Comparison of ENCODE assay signal across 12 cellular contexts in genomic region chr5:171999877-172000276, GRCh38.
DNase-seq lines count a peak whose midpoint lies in the region; ATAC-seq lines count a peak whose summit lies in the region.
"Had no signal": no experiment of that assay in that cellular context is flagged by ENCODE, and none has a peak within 500 bp of the region (broad histone marks: within the 10 kb centered on the region; RNA-seq: fewer than 3 reads in every experiment).

No MANE protein-coding gene starts in this region.

- H3K4me3 Mint-ChIP-seq in stimulated activated naive B cell treated with anti-CD40 and anti-IgM and Interleukin-4, amounts not matched to agents 10 μg/mL and 1 μg/mL and 100 μg/mL, for 72 hours: peak overlapping the region; percentile 30 to 60

- peaks cover 47 to 83% of the 10 kb centered on the region in 2 donors for H3K4me1 Mint-ChIP-seq in stimulated activated naive B cell treated with anti-CD40 and anti-IgM and Interleukin-4, amounts not matched to agents 10 μg/mL and 1 μg/mL and 100 μg/mL, for 72 hours

- H3K9me3 Mint-ChIP-seq in stimulated activated naive B cell treated with anti-CD40 and anti-IgM and Interleukin-4, amounts not matched to agents 10 μg/mL and 1 μg/mL and 100 μg/mL, for 72 hours: peaks cover 2 to 4% of the 10 kb centered on the region in 2 donors

- H3K27ac Mint-ChIP-seq in stimulated activated naive B cell treated with anti-CD40 and anti-IgM and Interleukin-4, amounts not matched to agents 10 μg/mL and 1 μg/mL and 100 μg/mL, for 72 hours: peak overlapping the region; percentile 83

- H3K36me3 Mint-ChIP-seq in stimulated activated naive B cell treated with anti-CD40 and anti-IgM and Interleukin-4, amounts not matched to agents 10 μg/mL and 1 μg/mL and 100 μg/mL, for 72 hours: peaks cover 41 to 46% of the 10 kb centered on the region in 2 donors

- H3K27me3 Mint-ChIP-seq in stimulated activated naive B cell treated with anti-CD40 and anti-IgM and Interleukin-4, amounts not matched to agents 10 μg/mL and 1 μg/mL and 100 μg/mL, for 72 hours: no peaks in the 10 kb centered on the region

- peak; percentile 74 for DNase-seq in SIG-M5 treated with dmso at 0.1 percent for 504 hours (lab: John Stamatoyannopoulos, UW; ENCODE audit: unreplicated experiment)
- DNase-seq in SIG-M5 (lab: John Stamatoyannopoulos, UW): no peak
- DNase-seq in SKM-1 treated with dmso at 0.1 percent for 144 hours (lab: John Stamatoyannopoulos, UW; ENCODE audit: unreplicated experiment): peak; percentile 25
- no peak for DNase-seq in stimulated activated naive B cell treated with anti-CD40 and anti-IgM and Interleukin-4, amounts not matched to agents 10 μg/mL and 1 μg/mL and 100 μg/mL, for 72 hours
- no peak for DNase-seq in activated CD8-positive, alpha-beta memory T cell treated with anti-CD3 and anti-CD28 coated beads for 24 hours
- no peak for DNase-seq in NCI-H2171 (lab: John Stamatoyannopoulos, UW)
- DNase-seq in ecto neural progenitor cell (ENCODE audit: low spot score): no peak
- DNase-seq: activated effector memory CD4-positive, alpha-beta T cell treated with Interleukin-2 at 50 U/mL for 16 hours; NCI-H2029; retina had no signal

- ATAC-seq in HG03097 (IDR thresholded peaks at IDR 0.05; ENCODE audit: low FRiP score, unreplicated experiment): peak; percentile 40
- peak; percentile 66 for ATAC-seq in stimulated activated naive B cell treated with anti-CD40 and anti-IgM and Interleukin-4, amounts not matched to agents 10 μg/mL and 1 μg/mL and 100 μg/mL, for 72 hours (replicated peaks)
- ATAC-seq: A549 had no signal

Comparison
In these comparisons a context has a peak if more than half of its experiments do, and no peak if none do; other contexts are left out.
1. DNase-seq: peak in SIG-M5 treated with dmso at 0.1 percent for 504 hours (single experiment) and SKM-1 treated with dmso at 0.1 percent for 144 hours (single experiment); none in SIG-M5 (single experiment), stimulated activated naive B cell treated with anti-CD40 and anti-IgM and Interleukin-4, amounts not matched to agents 10 μg/mL and 1 μg/mL and 100 μg/mL, for 72 hours (single experiment), activated CD8-positive, alpha-beta memory T cell treated with anti-CD3 and anti-CD28 coated beads for 24 hours (single experiment), NCI-H2171 (single experiment) and ecto neural progenitor cell (single experiment).